Comparison of ENCODE assay signal across 8 cellular contexts in the genomic region with DNA sequence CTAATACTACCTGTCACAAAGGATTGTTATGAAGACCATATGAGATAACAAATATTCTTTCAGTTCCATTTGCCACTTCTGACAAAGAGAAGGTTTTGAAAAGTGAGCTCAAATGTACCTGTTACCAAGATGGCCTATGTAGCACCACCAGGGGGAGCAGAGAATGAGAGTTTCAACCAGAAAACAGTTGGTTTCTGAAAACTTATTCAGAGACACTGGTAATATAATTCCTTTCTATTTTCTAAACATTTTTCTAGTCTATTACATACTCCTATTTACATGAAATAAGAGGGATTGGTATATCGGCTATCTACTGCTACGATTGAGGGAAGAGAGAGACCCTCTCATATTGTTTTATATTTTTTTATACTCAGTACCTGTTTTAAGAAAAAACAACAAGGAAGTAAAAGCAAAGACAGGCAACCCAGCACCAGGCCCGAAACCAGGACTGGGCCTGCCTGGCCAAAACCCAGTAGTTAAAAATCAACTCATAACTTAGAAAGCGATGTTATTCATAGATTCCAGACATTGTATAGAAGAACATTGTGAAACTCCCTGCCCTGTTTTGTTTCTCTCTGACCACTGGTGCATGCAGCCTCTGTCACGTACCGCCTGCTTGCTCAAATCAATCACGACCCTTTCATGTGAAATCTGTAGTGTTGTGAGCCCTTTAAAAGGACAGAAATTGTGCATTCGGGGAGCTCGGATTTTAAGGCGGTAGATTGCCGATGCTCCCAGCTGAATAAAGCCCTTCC. TPM values are rescaled to one million over a fixed set of nuclear protein-coding genes. Genes with fewer than 3 reads are reported as not detected.
DNase-seq lines count a peak whose midpoint lies in the region; ATAC-seq and TF ChIP-seq lines count a peak whose summit lies in the region.

No MANE protein-coding gene starts in this region.

- TF ChIP-seq POLR2A in body of pancreas (IDR thresholded peaks at IDR 0.05), result no peak

- POLR2A ChIA-PET in Panc1 (lab: Charles Lee), result no interaction called here

- H3K27me3 ChIP-seq in BE2C (no peaks in the 10 kb centered on the region), Panc1 (ENCODE audit: control insufficient read depth, insufficient read depth, low read length) (peaks cover 6% of the 10 kb centered on the region; the same call in 1 of the 2 replicates), body of pancreas (no peaks in the 10 kb centered on the region)

- TF ChIP-seq CTCF in BE2C (IDR thresholded peaks at IDR 0.05; ENCODE audit: low read depth, low read length) (peak; percentile 51), Panc1 (IDR thresholded peaks at IDR 0.05) (peak; percentile 59), body of pancreas (IDR thresholded peaks at IDR 0.05) (peak; percentile 29 to 59 (median 53))

- ATAC-seq in GM18499 (IDR thresholded peaks at IDR 0.05; ENCODE audit: insufficient read depth, unreplicated experiment) (peak; percentile 58), HG02870 (IDR thresholded peaks at IDR 0.05; ENCODE audit: unreplicated experiment) (peak; percentile 68), Panc1 (peak; percentile 68; the same call in 1 of the 2 replicates), body of pancreas (peak; percentile 58)

- in situ Hi-C loops in Panc1 (cut with HindIII; ENCODE audit: low pct_unique_long_range_greater_than_20kb, low sequenced_read_pairs), result no loop called here

- 61% methylated on average over 11 of the region's 11 CpGs for WGBS in body of pancreas, 2 donors

- H3K27ac ChIP-seq in Panc1 (ENCODE audit: low read length), result no peak overlapping the region
- peak overlapping the region in 3 of 4 donors; percentile 36 to 62 (median 38) for H3K27ac ChIP-seq in body of pancreas

- H3K9me3 ChIP-seq in BE2C (no peaks in the 10 kb centered on the region), Panc1 (ENCODE audit: control insufficient read depth, insufficient read depth, low read depth, low read length) (no peaks in the 10 kb centered on the region), body of pancreas (no peaks in the 10 kb centered on the region)

- H3K4me1 ChIP-seq in BE2C (no peaks in the 10 kb centered on the region), Panc1 (ENCODE audit: control insufficient read depth, insufficient read depth, low read length) (no peaks in the 10 kb centered on the region), body of pancreas (peaks cover 12% of the 10 kb centered on the region)

- H3K36me3 ChIP-seq in BE2C (no peaks in the 10 kb centered on the region), Panc1 (ENCODE audit: control insufficient read depth, insufficient read depth, low read length) (no peaks in the 10 kb centered on the region), body of pancreas (replicated peaks in 1 of 2; ENCODE audit: insufficient read depth in 1 of 2, low read depth in 2 of 2) (no peaks in the 10 kb centered on the region)

- DNase-seq in BE2C (peak; percentile 10), Panc1 (ENCODE audit: low read depth, low spot score) (no peak), body of pancreas (peak; percentile 31 to 71 (median 58)), mucosa of gallbladder (ENCODE audit: low spot score) (peak; percentile 24), HCEC 1CT (no peak), HuH-7 (ENCODE audit: low spot score) (no peak)

- BruUV-seq in Panc1 (replicated peaks; lab: Mats Ljungman, UMichigan), result no TSS peak

- CTCF ChIA-PET in Panc1 (lab: Charles Lee), result interaction anchor here (1.8 kb wide), 1 partner anchor 286 kb away, joined by 12 read pairs; no protein-coding TSS in a partner anchor

- intact Hi-C loops in Panc1 (cut with micrococcal nuclease; ENCODE audit: unreplicated experiment), result loop anchor here (5.0 to 10.0 kb wide), 4 partner anchors 60 to 447 kb away; no protein-coding TSS in a partner anchor
- intact Hi-C loops in body of pancreas (cut with DNase I), result no loop called here

- H3K4me3 ChIP-seq in BE2C (ENCODE audit: low read depth, low read length) (no peak overlapping the region), Panc1 (ENCODE audit: low read depth in 2 of 2, low read length in 2 of 2) (no peak overlapping the region), body of pancreas (no peak overlapping the region)

RNA-seq across cellular contexts. Expression of a gene that starts 48.3 kb away (rescaled TPM):
- polyA plus RNA-seq in BE2C (2012; ENCODE audit: insufficient read depth, insufficient read length, low read depth), result 0.15 TPM
- not detected for total RNA-seq in Panc1 (2021; ENCODE audit: unreplicated experiment)
- polyA plus RNA-seq in Panc1 (2012; ENCODE audit: insufficient read length), result not detected
- under 1 TPM in 1 of 2 donors, not detected in 1; 0.26 TPM for total RNA-seq in body of pancreas
- total RNA-seq in mucosa of gallbladder, result 0.32 TPM

Comparison
In these comparisons a context has a peak if more than half of its experiments do, and no peak if none do; other contexts are left out.
1. DNase-seq: peak in BE2C (single experiment), body of pancreas (4 of 4) and mucosa of gallbladder (single experiment); none in Panc1 (single experiment), HCEC 1CT (single experiment) and HuH-7 (single experiment).
2. Peak in every context shown above with its lines, with median percentiles within 50 percentile points of each other: CTCF ChIP-seq and ATAC-seq.